ENCODE assay signal across 6 cellular contexts in the genomic region with DNA sequence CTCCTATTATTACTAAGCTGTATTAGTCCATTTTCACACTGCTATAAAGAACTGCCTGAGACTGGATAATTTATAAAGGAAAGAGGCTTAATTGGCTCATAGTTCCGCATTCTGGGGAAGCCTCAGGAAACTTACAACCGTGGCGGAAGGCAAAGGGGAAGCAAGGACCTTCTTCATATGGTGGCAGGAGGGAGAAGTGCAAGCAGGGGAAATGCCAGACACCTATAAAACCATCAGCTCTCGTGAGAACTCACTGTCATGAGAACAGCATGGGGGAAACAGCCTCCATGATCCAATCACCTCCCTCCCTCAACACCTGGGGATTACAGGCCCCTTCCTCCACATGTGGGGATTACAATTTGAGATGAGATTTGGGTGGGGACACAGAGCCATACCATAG. TPM values are rescaled to one million over a fixed set of nuclear protein-coding genes. Genes with fewer than 3 reads are reported as not detected.
"Had no signal": no experiment of that assay in that cellular context is flagged by ENCODE, and none has a peak within 500 bp of the region (broad histone marks: within the 10 kb centered on the region; RNA-seq: fewer than 3 reads in every experiment).

No MANE protein-coding gene starts in this region.

RNA-seq across cellular contexts. Expression of a gene that starts 47.9 kb away (rescaled TPM):
- total RNA-seq: activated CD4-positive, alpha-beta memory T cell treated with anti-CD3 and anti-CD28 coated beads, Interleukin-2, amount 10 ng/mL, durations not matched to agents 7 days and 5 days; activated T-helper 17 cell treated with anti-CD3 and anti-CD28 coated beads, Interleukin-2, amount 50 U/mL, for 72 hours; astrocyte; LHCN-M2; M059J; SK-MEL-5 had no signal
